Comparison of ENCODE assay signal across 28 cellular contexts in the genomic region with DNA sequence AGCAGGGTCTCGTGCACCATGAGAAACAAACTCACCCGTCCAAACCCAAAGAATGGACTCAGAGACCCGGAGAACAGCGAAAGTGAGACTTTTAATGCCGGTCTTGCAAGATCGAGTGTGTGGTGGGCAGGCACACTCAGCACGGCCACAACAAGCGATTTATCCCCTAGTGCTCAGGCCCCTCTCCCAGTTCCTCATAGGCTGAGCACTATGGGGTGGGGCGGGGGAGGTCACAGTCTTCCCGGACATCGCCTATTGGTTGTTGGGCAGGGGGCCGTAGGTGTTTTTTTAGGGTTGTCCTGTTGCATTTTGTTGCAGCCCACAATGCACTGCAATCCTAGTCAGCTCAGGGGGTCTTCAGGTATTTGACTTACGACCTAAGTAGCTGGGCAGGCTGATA.
"Had no signal": no experiment of that assay in that cellular context is flagged by ENCODE, and none has a peak within 500 bp of the region (broad histone marks: within the 10 kb centered on the region; RNA-seq: fewer than 3 reads in every experiment).

No MANE protein-coding gene starts in this region.

- H3K27ac ChIP-seq: colonic mucosa, esophagus squamous epithelium, heart right ventricle, lower lobe of right lung, pancreas, right lobe of liver, suprapubic skin, transverse colon had no signal

- H3K27me3 ChIP-seq: colonic mucosa, esophagus squamous epithelium, heart right ventricle, pancreas, right lobe of liver, suprapubic skin, transverse colon had no signal

- H3K4me1 Mint-ChIP-seq: central memory CD8-positive, alpha-beta T cell; immature natural killer cell; memory B cell; stimulated activated naive B cell treated with anti-CD40 and anti-IgM and Interleukin-4, amounts not matched to agents 10 μg/mL and 1 μg/mL and 100 μg/mL, for 72 hours had no signal

- H3K27ac Mint-ChIP-seq: dendritic cell treated with granulocyte-macrophage colony-stimulating factor and Interleukin-4, amounts not matched to agents 40 ng/mL and 50 ng/mL, for 4 days; immature natural killer cell; memory B cell; mesothelial cell of epicardium; naive thymus-derived CD4-positive, alpha-beta T cell; stimulated activated naive B cell treated with anti-CD40 and anti-IgM and Interleukin-4, amounts not matched to agents 10 μg/mL and 1 μg/mL and 100 μg/mL, for 72 hours; stimulated activated naive CD8-positive, alpha-beta T cell treated with anti-CD3 and anti-CD28 coated beads, Interleukin-15, Interleukin-2, amounts not matched to agents 100 ng/mL and 50 ng/mL, for 24 hours had no signal

- H3K27me3 Mint-ChIP-seq: dendritic cell treated with granulocyte-macrophage colony-stimulating factor and Interleukin-4, amounts not matched to agents 40 ng/mL and 50 ng/mL, for 4 days; naive thymus-derived CD4-positive, alpha-beta T cell; stimulated activated naive CD8-positive, alpha-beta T cell treated with anti-CD3 and anti-CD28 coated beads, Interleukin-15, Interleukin-2, amounts not matched to agents 100 ng/mL and 50 ng/mL, for 24 hours had no signal

- H3K9me3 Mint-ChIP-seq: central memory CD8-positive, alpha-beta T cell; immature natural killer cell; stimulated activated naive B cell treated with anti-CD40 and anti-IgM and Interleukin-4, amounts not matched to agents 10 μg/mL and 1 μg/mL and 100 μg/mL, for 72 hours; stimulated activated naive CD8-positive, alpha-beta T cell treated with anti-CD3 and anti-CD28 coated beads, Interleukin-15, Interleukin-2, amounts not matched to agents 100 ng/mL and 50 ng/mL, for 24 hours had no signal

- H3K9me3 ChIP-seq: colonic mucosa, esophagus squamous epithelium, heart right ventricle, lower lobe of right lung, mucosa of descending colon, pancreas, right lobe of liver, suprapubic skin, transverse colon had no signal

- H3K36me3 Mint-ChIP-seq: immature natural killer cell; memory B cell; stimulated activated naive B cell treated with anti-CD40 and anti-IgM and Interleukin-4, amounts not matched to agents 10 μg/mL and 1 μg/mL and 100 μg/mL, for 72 hours had no signal

- DNase-seq: colonic mucosa; effector CD8-positive, alpha-beta T cell; esophagus squamous epithelium; foreskin melanocyte; glutamatergic neuron; heart right ventricle; hippocampal formation; immature natural killer cell; left ventricle myocardium superior; lower lobe of right lung; mucosa of descending colon; naive thymus-derived CD4-positive, alpha-beta T cell; occipital lobe; pancreas; retina; right lobe of liver; small intestine; stimulated activated CD4-positive, alpha-beta T cell treated with anti-CD3 and anti-CD28 coated beads, Interleukin-15, amount 100 ng/mL, for 24 hours; stimulated activated CD4-positive, alpha-beta T cell treated with anti-CD3 and anti-CD28 coated beads, Interleukin-2, amount 100 ng/mL, for 48 hours; stimulated activated naive B cell treated with anti-CD40 and anti-IgM and Interleukin-4, amounts not matched to agents 10 μg/mL and 1 μg/mL and 100 μg/mL, for 72 hours; transverse colon had no signal

- H3K4me3 ChIP-seq: colonic mucosa, esophagus squamous epithelium, heart right ventricle, lower lobe of right lung, mucosa of descending colon, pancreas, right lobe of liver, suprapubic skin, transverse colon had no signal

- H3K4me1 ChIP-seq: colonic mucosa, esophagus squamous epithelium, heart right ventricle, lower lobe of right lung, pancreas, right lobe of liver, suprapubic skin, transverse colon had no signal

- H3K4me3 Mint-ChIP-seq: central memory CD8-positive, alpha-beta T cell; dendritic cell treated with granulocyte-macrophage colony-stimulating factor and Interleukin-4, amounts not matched to agents 40 ng/mL and 50 ng/mL, for 4 days; immature natural killer cell; memory B cell; mesothelial cell of epicardium; naive thymus-derived CD4-positive, alpha-beta T cell; nephron; stimulated activated naive B cell treated with anti-CD40 and anti-IgM and Interleukin-4, amounts not matched to agents 10 μg/mL and 1 μg/mL and 100 μg/mL, for 72 hours; stimulated activated naive CD8-positive, alpha-beta T cell treated with anti-CD3 and anti-CD28 coated beads, Interleukin-15, Interleukin-2, amounts not matched to agents 100 ng/mL and 50 ng/mL, for 24 hours had no signal

- ATAC-seq: heart right ventricle; left ventricle myocardium superior; lower lobe of right lung; mucosa of descending colon; naive thymus-derived CD4-positive, alpha-beta T cell; pancreas; right lobe of liver; stimulated activated naive B cell treated with anti-CD40 and anti-IgM and Interleukin-4, amounts not matched to agents 10 μg/mL and 1 μg/mL and 100 μg/mL, for 72 hours had no signal

- H3K36me3 ChIP-seq: colonic mucosa, esophagus squamous epithelium, heart right ventricle, lower lobe of right lung, right lobe of liver, transverse colon had no signal
